ENCODE assay signal across 1 cellular context in the genomic region with DNA sequence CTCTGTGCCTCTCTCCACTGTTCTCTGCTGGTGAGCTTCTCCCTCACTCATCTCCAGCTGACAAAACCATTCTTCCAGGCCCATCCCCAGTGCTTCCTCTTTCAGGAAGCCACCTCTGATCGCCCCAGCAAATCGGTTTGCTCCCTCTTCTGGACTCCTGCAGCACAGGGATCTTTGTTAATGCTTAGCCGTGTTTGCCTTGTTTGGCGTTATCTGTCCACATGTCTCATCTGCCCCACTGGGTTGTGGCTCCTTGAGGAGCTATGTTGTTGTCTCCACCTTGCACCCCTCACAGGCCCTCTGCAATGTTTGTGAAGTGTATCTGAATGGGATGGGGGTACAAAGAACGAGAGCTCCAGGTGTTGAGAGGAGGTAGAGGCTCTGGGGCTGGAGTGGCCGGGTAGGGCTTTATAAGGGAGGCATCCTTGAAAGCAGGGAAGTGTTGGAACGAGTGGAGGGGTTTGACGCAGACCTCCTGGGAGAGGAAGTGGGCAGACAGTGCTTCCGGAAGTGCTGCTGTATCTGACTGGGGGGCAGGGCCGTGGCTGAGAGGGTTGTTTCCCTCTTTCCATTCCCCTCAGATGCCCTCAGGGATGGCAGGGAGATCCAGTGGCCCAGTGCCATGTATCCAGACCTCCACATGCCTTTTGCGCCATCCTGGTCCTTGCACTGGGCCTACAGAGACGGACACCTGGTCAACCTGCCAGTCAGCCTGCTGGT.
TF ChIP-seq lines count a peak whose summit lies in the region.

No MANE protein-coding gene starts in this region.

TF ChIP-seq in K562, 482 proteins besides CTCF, POLR2A, EP300 and RAD21 (continued from another document and continues in another):
- TF ChIP-seq PRPF4 (IDR thresholded peaks at IDR 0.05; ENCODE audit: insufficient read depth, low read depth, low read length, poor library complexity, severe bottlenecking): no peak
- no peak for TF ChIP-seq HSF4 (CRISPR knock-in tag; IDR thresholded peaks at IDR 0.05; ENCODE audit: borderline replicate concordance)
- TF ChIP-seq, protein P1, sequence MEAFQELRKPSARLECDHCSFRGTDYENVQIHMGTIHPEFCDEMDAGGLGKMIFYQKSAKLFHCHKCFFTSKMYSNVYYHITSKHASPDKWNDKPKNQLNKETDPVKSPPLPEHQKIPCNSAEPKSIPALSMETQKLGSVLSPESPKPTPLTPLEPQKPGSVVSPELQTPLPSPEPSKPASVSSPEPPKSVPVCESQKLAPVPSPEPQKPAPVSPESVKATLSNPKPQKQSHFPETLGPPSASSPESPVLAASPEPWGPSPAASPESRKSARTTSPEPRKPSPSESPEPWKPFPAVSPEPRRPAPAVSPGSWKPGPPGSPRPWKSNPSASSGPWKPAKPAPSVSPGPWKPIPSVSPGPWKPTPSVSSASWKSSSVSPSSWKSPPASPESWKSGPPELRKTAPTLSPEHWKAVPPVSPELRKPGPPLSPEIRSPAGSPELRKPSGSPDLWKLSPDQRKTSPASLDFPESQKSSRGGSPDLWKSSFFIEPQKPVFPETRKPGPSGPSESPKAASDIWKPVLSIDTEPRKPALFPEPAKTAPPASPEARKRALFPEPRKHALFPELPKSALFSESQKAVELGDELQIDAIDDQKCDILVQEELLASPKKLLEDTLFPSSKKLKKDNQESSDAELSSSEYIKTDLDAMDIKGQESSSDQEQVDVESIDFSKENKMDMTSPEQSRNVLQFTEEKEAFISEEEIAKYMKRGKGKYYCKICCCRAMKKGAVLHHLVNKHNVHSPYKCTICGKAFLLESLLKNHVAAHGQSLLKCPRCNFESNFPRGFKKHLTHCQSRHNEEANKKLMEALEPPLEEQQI (IDR thresholded peaks at IDR 0.05): no peak
- no peak for TF ChIP-seq NRF1 (conservative IDR thresholded peaks at IDR 0.05 in 1 of 2, IDR thresholded peaks at IDR 0.05 in 1 of 2)
- TF ChIP-seq GABPB1 (CRISPR knock-in tag; IDR thresholded peaks at IDR 0.05): peak; percentile 62; the same call in 1 of the 2 replicates
- TF ChIP-seq ZNF785 (CRISPR knock-in tag; IDR thresholded peaks at IDR 0.05): no peak
- 0 out of 2 replicates have a peak, but pooled peaks have one; percentile 25 for TF ChIP-seq ESRRA (IDR thresholded peaks at IDR 0.05; ENCODE audit: borderline replicate concordance, low read depth)
- TF ChIP-seq YBX1 (IDR thresholded peaks at IDR 0.05): no peak
- TF ChIP-seq, protein P2, sequence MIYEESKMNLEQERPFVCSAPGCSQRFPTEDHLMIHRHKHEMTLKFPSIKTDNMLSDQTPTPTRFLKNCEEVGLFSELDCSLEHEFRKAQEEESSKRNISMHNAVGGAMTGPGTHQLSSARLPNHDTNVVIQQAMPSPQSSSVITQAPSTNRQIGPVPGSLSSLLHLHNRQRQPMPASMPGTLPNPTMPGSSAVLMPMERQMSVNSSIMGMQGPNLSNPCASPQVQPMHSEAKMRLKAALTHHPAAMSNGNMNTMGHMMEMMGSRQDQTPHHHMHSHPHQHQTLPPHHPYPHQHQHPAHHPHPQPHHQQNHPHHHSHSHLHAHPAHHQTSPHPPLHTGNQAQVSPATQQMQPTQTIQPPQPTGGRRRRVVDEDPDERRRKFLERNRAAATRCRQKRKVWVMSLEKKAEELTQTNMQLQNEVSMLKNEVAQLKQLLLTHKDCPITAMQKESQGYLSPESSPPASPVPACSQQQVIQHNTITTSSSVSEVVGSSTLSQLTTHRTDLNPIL (CRISPR knock-in tag; IDR thresholded peaks at IDR 0.05): no peak
- no peak for TF ChIP-seq ZNF551 (CRISPR knock-in tag; IDR thresholded peaks at IDR 0.05)
- TF ChIP-seq ATF7 (IDR thresholded peaks at IDR 0.05): 0 out of 2 replicates have a peak, but pooled peaks have one; percentile 24
- TF ChIP-seq, protein P3, sequence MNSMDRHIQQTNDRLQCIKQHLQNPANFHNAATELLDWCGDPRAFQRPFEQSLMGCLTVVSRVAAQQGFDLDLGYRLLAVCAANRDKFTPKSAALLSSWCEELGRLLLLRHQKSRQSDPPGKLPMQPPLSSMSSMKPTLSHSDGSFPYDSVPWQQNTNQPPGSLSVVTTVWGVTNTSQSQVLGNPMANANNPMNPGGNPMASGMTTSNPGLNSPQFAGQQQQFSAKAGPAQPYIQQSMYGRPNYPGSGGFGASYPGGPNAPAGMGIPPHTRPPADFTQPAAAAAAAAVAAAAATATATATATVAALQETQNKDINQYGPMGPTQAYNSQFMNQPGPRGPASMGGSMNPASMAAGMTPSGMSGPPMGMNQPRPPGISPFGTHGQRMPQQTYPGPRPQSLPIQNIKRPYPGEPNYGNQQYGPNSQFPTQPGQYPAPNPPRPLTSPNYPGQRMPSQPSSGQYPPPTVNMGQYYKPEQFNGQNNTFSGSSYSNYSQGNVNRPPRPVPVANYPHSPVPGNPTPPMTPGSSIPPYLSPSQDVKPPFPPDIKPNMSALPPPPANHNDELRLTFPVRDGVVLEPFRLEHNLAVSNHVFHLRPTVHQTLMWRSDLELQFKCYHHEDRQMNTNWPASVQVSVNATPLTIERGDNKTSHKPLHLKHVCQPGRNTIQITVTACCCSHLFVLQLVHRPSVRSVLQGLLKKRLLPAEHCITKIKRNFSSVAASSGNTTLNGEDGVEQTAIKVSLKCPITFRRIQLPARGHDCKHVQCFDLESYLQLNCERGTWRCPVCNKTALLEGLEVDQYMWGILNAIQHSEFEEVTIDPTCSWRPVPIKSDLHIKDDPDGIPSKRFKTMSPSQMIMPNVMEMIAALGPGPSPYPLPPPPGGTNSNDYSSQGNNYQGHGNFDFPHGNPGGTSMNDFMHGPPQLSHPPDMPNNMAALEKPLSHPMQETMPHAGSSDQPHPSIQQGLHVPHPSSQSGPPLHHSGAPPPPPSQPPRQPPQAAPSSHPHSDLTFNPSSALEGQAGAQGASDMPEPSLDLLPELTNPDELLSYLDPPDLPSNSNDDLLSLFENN (IDR thresholded peaks at IDR 0.05; ENCODE audit: low read depth in 2 of 2, low read length in 2 of 2): no peak
- TF ChIP-seq SMAD2 (IDR thresholded peaks at IDR 0.05; ENCODE audit: low read depth, low read length): no peak
- TF ChIP-seq, protein P4, sequence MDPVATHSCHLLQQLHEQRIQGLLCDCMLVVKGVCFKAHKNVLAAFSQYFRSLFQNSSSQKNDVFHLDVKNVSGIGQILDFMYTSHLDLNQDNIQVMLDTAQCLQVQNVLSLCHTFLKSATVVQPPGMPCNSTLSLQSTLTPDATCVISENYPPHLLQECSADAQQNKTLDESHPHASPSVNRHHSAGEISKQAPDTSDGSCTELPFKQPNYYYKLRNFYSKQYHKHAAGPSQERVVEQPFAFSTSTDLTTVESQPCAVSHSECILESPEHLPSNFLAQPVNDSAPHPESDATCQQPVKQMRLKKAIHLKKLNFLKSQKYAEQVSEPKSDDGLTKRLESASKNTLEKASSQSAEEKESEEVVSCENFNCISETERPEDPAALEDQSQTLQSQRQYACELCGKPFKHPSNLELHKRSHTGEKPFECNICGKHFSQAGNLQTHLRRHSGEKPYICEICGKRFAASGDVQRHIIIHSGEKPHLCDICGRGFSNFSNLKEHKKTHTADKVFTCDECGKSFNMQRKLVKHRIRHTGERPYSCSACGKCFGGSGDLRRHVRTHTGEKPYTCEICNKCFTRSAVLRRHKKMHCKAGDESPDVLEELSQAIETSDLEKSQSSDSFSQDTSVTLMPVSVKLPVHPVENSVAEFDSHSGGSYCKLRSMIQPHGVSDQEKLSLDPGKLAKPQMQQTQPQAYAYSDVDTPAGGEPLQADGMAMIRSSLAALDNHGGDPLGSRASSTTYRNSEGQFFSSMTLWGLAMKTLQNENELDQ (CRISPR knock-in tag; IDR thresholded peaks at IDR 0.05; ENCODE audit: borderline replicate concordance): no peak
- TF ChIP-seq ZNF436 (CRISPR knock-in tag; IDR thresholded peaks at IDR 0.05): peak; percentile 97
- no peak for TF ChIP-seq EZH2 (IDR thresholded peaks at IDR 0.05; ENCODE audit: borderline replicate concordance, low read depth, low read length)
- TF ChIP-seq EP400 (IDR thresholded peaks at IDR 0.05): no peak
- TF ChIP-seq KDM5B (IDR thresholded peaks at IDR 0.05; ENCODE audit: insufficient replicate concordance, low read depth, low read length): no peak
- TF ChIP-seq MTF1 (CRISPR knock-in tag; IDR thresholded peaks at IDR 0.05; ENCODE audit: borderline replicate concordance): no peak
- no peak for TF ChIP-seq SMARCB1 (IDR thresholded peaks at IDR 0.05; ENCODE audit: insufficient read length, low read depth)
- TF ChIP-seq, protein P5, sequence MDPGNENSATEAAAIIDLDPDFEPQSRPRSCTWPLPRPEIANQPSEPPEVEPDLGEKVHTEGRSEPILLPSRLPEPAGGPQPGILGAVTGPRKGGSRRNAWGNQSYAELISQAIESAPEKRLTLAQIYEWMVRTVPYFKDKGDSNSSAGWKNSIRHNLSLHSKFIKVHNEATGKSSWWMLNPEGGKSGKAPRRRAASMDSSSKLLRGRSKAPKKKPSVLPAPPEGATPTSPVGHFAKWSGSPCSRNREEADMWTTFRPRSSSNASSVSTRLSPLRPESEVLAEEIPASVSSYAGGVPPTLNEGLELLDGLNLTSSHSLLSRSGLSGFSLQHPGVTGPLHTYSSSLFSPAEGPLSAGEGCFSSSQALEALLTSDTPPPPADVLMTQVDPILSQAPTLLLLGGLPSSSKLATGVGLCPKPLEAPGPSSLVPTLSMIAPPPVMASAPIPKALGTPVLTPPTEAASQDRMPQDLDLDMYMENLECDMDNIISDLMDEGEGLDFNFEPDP (CRISPR knock-in tag; IDR thresholded peaks at IDR 0.05): 0 out of 2 replicates have a peak, but pooled peaks have one; percentile 14
- TF ChIP-seq, protein P6, sequence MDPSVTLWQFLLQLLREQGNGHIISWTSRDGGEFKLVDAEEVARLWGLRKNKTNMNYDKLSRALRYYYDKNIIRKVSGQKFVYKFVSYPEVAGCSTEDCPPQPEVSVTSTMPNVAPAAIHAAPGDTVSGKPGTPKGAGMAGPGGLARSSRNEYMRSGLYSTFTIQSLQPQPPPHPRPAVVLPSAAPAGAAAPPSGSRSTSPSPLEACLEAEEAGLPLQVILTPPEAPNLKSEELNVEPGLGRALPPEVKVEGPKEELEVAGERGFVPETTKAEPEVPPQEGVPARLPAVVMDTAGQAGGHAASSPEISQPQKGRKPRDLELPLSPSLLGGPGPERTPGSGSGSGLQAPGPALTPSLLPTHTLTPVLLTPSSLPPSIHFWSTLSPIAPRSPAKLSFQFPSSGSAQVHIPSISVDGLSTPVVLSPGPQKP (CRISPR knock-in tag; IDR thresholded peaks at IDR 0.05): no peak
- TF ChIP-seq FOXK2 (conservative IDR thresholded peaks at IDR 0.05 in 1 of 2, IDR thresholded peaks at IDR 0.05 in 1 of 2; ENCODE audit: low read depth in 2 of 2): peak; percentile 33 to 67; a peak in 2 of 4 replicates
- TF ChIP-seq FOSL1 (tag; conservative IDR thresholded peaks at IDR 0.05): 0 out of 2 replicates have a peak, but pooled peaks have one; percentile 26
- no peak for TF ChIP-seq SRSF7 (optimal IDR thresholded peaks at IDR 0.05; ENCODE audit: low read depth, low read length)
- no peak for TF ChIP-seq TAF7 (tag; IDR thresholded peaks at IDR 0.05)
- TF ChIP-seq ELF1 (tag; IDR thresholded peaks at IDR 0.05): no peak
- no peak for TF ChIP-seq ATF1 (CRISPR knock-in tag; IDR thresholded peaks at IDR 0.05)
- no peak for TF ChIP-seq ATF1 (tag; IDR thresholded peaks at IDR 0.05)
- no peak for TF ChIP-seq DIDO1 (tag; IDR thresholded peaks at IDR 0.05; ENCODE audit: low read depth)
- TF ChIP-seq NR2F6 (CRISPR knock-in tag; IDR thresholded peaks at IDR 0.05): no peak
- TF ChIP-seq ZFP36 (IDR thresholded peaks at IDR 0.05; ENCODE audit: low read depth, low read length, partially characterized antibody): peak; percentile 100
- TF ChIP-seq BRD9 (IDR thresholded peaks at IDR 0.05; ENCODE audit: low read depth, partially characterized antibody): no peak
- TF ChIP-seq MEIS2 (IDR thresholded peaks at IDR 0.05; ENCODE audit: partially characterized antibody): no peak
- TF ChIP-seq MTA1 (IDR thresholded peaks at IDR 0.05; ENCODE audit: borderline replicate concordance): no peak
- TF ChIP-seq MXI1 (IDR thresholded peaks at IDR 0.05; ENCODE audit: low read depth, low read length): no peak
- no peak for TF ChIP-seq MAFK (IDR thresholded peaks at IDR 0.05; ENCODE audit: low read length)
- TF ChIP-seq SRSF9 (IDR thresholded peaks at IDR 0.05; ENCODE audit: borderline replicate concordance, low read depth, low read length): no peak
- TF ChIP-seq LCOR (CRISPR knock-in tag; IDR thresholded peaks at IDR 0.05): no peak
- TF ChIP-seq SMAD3 (CRISPR knock-in tag; conservative IDR thresholded peaks at IDR 0.05): no peak
- TF ChIP-seq NFE2L1 (tag; IDR thresholded peaks at IDR 0.05; ENCODE audit: borderline replicate concordance, low read depth): no peak
- TF ChIP-seq, protein P7, sequence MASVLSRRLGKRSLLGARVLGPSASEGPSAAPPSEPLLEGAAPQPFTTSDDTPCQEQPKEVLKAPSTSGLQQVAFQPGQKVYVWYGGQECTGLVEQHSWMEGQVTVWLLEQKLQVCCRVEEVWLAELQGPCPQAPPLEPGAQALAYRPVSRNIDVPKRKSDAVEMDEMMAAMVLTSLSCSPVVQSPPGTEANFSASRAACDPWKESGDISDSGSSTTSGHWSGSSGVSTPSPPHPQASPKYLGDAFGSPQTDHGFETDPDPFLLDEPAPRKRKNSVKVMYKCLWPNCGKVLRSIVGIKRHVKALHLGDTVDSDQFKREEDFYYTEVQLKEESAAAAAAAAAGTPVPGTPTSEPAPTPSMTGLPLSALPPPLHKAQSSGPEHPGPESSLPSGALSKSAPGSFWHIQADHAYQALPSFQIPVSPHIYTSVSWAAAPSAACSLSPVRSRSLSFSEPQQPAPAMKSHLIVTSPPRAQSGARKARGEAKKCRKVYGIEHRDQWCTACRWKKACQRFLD (CRISPR knock-in tag; IDR thresholded peaks at IDR 0.05): no peak
- peak in 1 of 2 experiments; percentile 96; a peak in 3 of 4 replicates for TF ChIP-seq SRF (CRISPR knock-in tag; IDR thresholded peaks at IDR 0.05)
- no peak for TF ChIP-seq BDP1 (IDR thresholded peaks at IDR 0.05; ENCODE audit: insufficient read depth, insufficient read length)
- TF ChIP-seq, protein P8, sequence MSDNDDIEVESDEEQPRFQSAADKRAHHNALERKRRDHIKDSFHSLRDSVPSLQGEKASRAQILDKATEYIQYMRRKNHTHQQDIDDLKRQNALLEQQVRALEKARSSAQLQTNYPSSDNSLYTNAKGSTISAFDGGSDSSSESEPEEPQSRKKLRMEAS (CRISPR knock-in tag; IDR thresholded peaks at IDR 0.05): peak; percentile 53; the same call in 1 of the 2 replicates
- TF ChIP-seq HMGN3 (IDR thresholded peaks at IDR 0.05; ENCODE audit: borderline replicate concordance, extremely low read depth, insufficient read length, low read depth, low read length): no peak
- TF ChIP-seq, protein P9, sequence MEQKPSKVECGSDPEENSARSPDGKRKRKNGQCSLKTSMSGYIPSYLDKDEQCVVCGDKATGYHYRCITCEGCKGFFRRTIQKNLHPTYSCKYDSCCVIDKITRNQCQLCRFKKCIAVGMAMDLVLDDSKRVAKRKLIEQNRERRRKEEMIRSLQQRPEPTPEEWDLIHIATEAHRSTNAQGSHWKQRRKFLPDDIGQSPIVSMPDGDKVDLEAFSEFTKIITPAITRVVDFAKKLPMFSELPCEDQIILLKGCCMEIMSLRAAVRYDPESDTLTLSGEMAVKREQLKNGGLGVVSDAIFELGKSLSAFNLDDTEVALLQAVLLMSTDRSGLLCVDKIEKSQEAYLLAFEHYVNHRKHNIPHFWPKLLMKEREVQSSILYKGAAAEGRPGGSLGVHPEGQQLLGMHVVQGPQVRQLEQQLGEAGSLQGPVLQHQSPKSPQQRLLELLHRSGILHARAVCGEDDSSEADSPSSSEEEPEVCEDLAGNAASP (IDR thresholded peaks at IDR 0.05): no peak
- no peak for TF ChIP-seq NEUROD1 (IDR thresholded peaks at IDR 0.05; ENCODE audit: borderline replicate concordance, low read depth, low read length, partially characterized antibody)
- no peak for TF ChIP-seq CHD4 (IDR thresholded peaks at IDR 0.05; ENCODE audit: insufficient read depth, insufficient replicate concordance, low read depth, low read length, poor library complexity, severe bottlenecking)
